ENCODE assay signal across 7 cellular contexts in genomic region chr22:33758961-33759360, GRCh38.
"Had no signal": no experiment of that assay in that cellular context is flagged by ENCODE, and none has a peak within 500 bp of the region (broad histone marks: within the 10 kb centered on the region; RNA-seq: fewer than 3 reads in every experiment).

No MANE protein-coding gene starts in this region.

- DNase-seq: GDM1, GF-D8 had no signal

- FAIRE-seq: G401.6, GM12891, GM12892, GM18507, GM19239 had no signal
